In genomic region chr6:19472850-19473249, GRCh38 we compare ENCODE assay signal across 13 cellular contexts.
DNase-seq lines count a peak whose midpoint lies in the region; ATAC-seq, FAIRE-seq and TF ChIP-seq lines count a peak whose summit lies in the region.
"Had no signal": no experiment of that assay in that cellular context is flagged by ENCODE, and none has a peak within 500 bp of the region (broad histone marks: within the 10 kb centered on the region; RNA-seq: fewer than 3 reads in every experiment).

No MANE protein-coding gene starts in this region.

- POLR2A ChIA-PET in A549 (lab: Yijun Ruan, JAX): no interaction called here

- H3K4me1 ChIP-seq in A549: peaks cover 18% of the 10 kb centered on the region
- H3K4me1 ChIP-seq: right atrium auricular region had no signal

- DNase-seq in A549 (ENCODE audit: low read depth in 1 of 2, low spot score in 1 of 2): no peak
- peak; percentile 18 for DNase-seq in ELF-1 (ENCODE audit: low read depth, low spot score)
- DNase-seq in OCI-M1 (lab: John Stamatoyannopoulos, UW): peak; percentile 54
- DNase-seq in fibroblast of pulmonary artery (ENCODE audit: low read depth): peak; percentile 12
- DNase-seq in NCI-H1694 treated with DMSO at 0.1 percent for 48 hours (lab: John Stamatoyannopoulos, UW): no peak
- no peak for DNase-seq in NCI-H2107 (lab: John Stamatoyannopoulos, UW)
- DNase-seq: activated gamma-delta T cell treated with Interleukin-2 at 50 U/mL for 16 hours; CD8-positive, alpha-beta T cell; effector CD8-positive, alpha-beta T cell; T-helper 9 cell had no signal

- TF ChIP-seq EP300 in A549 (IDR thresholded peaks at IDR 0.05): no peak

- peak overlapping the region; percentile 63 to 80; a peak in 5 of 6 replicates for H3K27ac ChIP-seq in A549
- H3K27ac ChIP-seq: right atrium auricular region had no signal

- CTCF ChIA-PET in A549 (lab: Yijun Ruan, JAX): no interaction called here

- H3K9me3 ChIP-seq in A549: peaks cover 10% of the 10 kb centered on the region; the same call in 2 of the 3 replicates
- H3K9me3 ChIP-seq: right atrium auricular region had no signal

- WGBS in A549 (ENCODE audit: missing lambda C conversion rate): 53% methylated on average over 4 of the region's 4 CpGs

- ATAC-seq in A549: no peak
- no peak for ATAC-seq in GM21423 (IDR thresholded peaks at IDR 0.05; ENCODE audit: unreplicated experiment)
- ATAC-seq in GM21447 (IDR thresholded peaks at IDR 0.05; ENCODE audit: unreplicated experiment): no peak
- ATAC-seq: CD8-positive, alpha-beta T cell had no signal

- H3K4me3 ChIP-seq in A549: no peak overlapping the region
- no peak overlapping the region for H3K4me3 ChIP-seq in fibroblast of pulmonary artery (replicated peaks; ENCODE audit: low read depth, low read length)
- H3K4me3 ChIP-seq: right atrium auricular region had no signal

- TF ChIP-seq POLR2A in A549 (IDR thresholded peaks at IDR 0.05; ENCODE audit: low read length): no peak

- TF ChIP-seq RAD21 in A549 (conservative IDR thresholded peaks at IDR 0.05 in 1 of 2, IDR thresholded peaks at IDR 0.05 in 1 of 2): peak in 1 of 2 experiments; percentile 38; a peak in 2 of 5 replicates

- H3K4me2 ChIP-seq in A549: peak overlapping the region; percentile 57; the same call in 2 of the 3 replicates

- no peak for FAIRE-seq in A549 (lab: Jason Lieb, UNC)

- no peak; the same call in 1 of the 3 replicates for TF ChIP-seq CTCF in A549 (IDR thresholded peaks at IDR 0.05)
- TF ChIP-seq CTCF in fibroblast of pulmonary artery (IDR thresholded peaks at IDR 0.05; ENCODE audit: low read length, missing control alignments): peak; percentile 33

TF ChIP-seq in A549, 52 proteins besides CTCF, POLR2A, EP300 and RAD21:
- TF ChIP-seq RARB (CRISPR knock-in tag; IDR thresholded peaks at IDR 0.05) (no peak), RFX5 (IDR thresholded peaks at IDR 0.05) (no peak), POLR2AphosphoS2 (conservative IDR thresholded peaks at IDR 0.05; ENCODE audit: low read length) (no peak), FOSL2 (IDR thresholded peaks at IDR 0.05) (no peak), FOSL2 (CRISPR knock-in tag; IDR thresholded peaks at IDR 0.05) (no peak), ZSCAN20 (CRISPR knock-in tag; IDR thresholded peaks at IDR 0.05) (no peak), CBX8 (IDR thresholded peaks at IDR 0.05) (no peak), MYC (IDR thresholded peaks at IDR 0.05; ENCODE audit: borderline replicate concordance, low read length) (no peak), EHMT2 (IDR thresholded peaks at IDR 0.05; ENCODE audit: low read depth) (no peak), EHF (CRISPR knock-in tag; IDR thresholded peaks at IDR 0.05) (no peak)
- TF ChIP-seq, protein P1, sequence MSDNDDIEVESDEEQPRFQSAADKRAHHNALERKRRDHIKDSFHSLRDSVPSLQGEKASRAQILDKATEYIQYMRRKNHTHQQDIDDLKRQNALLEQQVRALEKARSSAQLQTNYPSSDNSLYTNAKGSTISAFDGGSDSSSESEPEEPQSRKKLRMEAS (IDR thresholded peaks at IDR 0.05): no peak

Comparison
In these comparisons a context has a peak if more than half of its experiments do, and no peak if none do; other contexts are left out.
1. DNase-seq: peak in ELF-1 (single experiment), OCI-M1 (single experiment) and fibroblast of pulmonary artery (single experiment); none in A549 (0 of 2), NCI-H1694 treated with DMSO at 0.1 percent for 48 hours (single experiment) and NCI-H2107 (single experiment).